ENCODE assay signal across 1 cellular context in the genomic region with DNA sequence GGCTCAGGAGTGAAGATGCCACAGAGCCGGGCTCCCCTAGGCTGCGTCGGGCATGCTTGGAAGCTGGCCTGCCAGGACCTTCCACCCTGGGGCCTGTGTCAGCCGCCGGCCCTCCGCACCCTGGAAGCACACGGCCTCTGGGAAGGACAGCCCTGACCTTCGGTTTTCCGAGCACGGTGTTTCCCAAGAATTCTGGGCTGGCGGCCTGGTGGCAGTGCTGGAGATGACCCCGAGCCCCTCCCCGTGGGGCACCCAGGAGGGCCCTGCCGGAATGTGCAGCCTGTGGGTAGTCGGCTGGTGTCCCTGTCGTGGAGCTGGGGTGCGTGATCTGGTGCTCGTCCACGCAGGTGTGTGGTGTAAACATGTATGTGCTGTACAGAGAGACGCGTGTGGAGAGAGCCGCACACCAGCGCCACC.
TF ChIP-seq lines count a peak whose summit lies in the region.

No MANE protein-coding gene starts in this region.

TF ChIP-seq in HepG2, 621 proteins besides CTCF, POLR2A, EP300 and RAD21 (continued from another document and continues in another):
- TF ChIP-seq, protein P1, sequence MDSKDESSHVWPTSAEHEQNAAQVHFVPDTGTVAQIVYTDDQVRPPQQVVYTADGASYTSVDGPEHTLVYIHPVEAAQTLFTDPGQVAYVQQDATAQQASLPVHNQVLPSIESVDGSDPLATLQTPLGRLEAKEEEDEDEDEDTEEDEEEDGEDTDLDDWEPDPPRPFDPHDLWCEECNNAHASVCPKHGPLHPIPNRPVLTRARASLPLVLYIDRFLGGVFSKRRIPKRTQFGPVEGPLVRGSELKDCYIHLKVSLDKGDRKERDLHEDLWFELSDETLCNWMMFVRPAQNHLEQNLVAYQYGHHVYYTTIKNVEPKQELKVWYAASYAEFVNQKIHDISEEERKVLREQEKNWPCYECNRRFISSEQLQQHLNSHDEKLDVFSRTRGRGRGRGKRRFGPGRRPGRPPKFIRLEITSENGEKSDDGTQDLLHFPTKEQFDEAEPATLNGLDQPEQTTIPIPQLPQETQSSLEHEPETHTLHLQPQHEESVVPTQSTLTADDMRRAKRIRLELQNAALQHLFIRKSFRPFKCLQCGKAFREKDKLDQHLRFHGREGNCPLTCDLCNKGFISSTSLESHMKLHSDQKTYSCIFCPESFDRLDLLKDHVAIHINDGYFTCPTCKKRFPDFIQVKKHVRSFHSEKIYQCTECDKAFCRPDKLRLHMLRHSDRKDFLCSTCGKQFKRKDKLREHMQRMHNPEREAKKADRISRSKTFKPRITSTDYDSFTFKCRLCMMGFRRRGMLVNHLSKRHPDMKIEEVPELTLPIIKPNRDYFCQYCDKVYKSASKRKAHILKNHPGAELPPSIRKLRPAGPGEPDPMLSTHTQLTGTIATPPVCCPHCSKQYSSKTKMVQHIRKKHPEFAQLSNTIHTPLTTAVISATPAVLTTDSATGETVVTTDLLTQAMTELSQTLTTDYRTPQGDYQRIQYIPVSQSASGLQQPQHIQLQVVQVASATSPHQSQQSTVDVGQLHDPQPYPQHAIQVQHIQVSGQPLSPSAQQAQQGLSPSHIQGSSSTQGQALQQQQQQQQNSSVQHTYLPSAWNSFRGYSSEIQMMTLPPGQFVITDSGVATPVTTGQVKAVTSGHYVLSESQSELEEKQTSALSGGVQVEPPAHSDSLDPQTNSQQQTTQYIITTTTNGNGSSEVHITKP (CRISPR knock-in tag; IDR thresholded peaks at IDR 0.05; ENCODE audit: low read depth) = no peak
- TF ChIP-seq, protein P2, sequence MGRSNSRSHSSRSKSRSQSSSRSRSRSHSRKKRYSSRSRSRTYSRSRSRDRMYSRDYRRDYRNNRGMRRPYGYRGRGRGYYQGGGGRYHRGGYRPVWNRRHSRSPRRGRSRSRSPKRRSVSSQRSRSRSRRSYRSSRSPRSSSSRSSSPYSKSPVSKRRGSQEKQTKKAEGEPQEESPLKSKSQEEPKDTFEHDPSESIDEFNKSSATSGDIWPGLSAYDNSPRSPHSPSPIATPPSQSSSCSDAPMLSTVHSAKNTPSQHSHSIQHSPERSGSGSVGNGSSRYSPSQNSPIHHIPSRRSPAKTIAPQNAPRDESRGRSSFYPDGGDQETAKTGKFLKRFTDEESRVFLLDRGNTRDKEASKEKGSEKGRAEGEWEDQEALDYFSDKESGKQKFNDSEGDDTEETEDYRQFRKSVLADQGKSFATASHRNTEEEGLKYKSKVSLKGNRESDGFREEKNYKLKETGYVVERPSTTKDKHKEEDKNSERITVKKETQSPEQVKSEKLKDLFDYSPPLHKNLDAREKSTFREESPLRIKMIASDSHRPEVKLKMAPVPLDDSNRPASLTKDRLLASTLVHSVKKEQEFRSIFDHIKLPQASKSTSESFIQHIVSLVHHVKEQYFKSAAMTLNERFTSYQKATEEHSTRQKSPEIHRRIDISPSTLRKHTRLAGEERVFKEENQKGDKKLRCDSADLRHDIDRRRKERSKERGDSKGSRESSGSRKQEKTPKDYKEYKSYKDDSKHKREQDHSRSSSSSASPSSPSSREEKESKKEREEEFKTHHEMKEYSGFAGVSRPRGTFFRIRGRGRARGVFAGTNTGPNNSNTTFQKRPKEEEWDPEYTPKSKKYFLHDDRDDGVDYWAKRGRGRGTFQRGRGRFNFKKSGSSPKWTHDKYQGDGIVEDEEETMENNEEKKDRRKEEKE (IDR thresholded peaks at IDR 0.05) = no peak
- TF ChIP-seq ZNF274 (CRISPR knock-in tag; IDR thresholded peaks at IDR 0.05) (0 out of 2 replicates have a peak, but pooled peaks have one; percentile 71), SIX4 (CRISPR knock-in tag; IDR thresholded peaks at IDR 0.05) (no peak), ZNF256 (CRISPR knock-in tag; conservative IDR thresholded peaks at IDR 0.05) (no peak), FOXA1 (IDR thresholded peaks at IDR 0.05) (no peak), FOXA1 (CRISPR knock-in tag; IDR thresholded peaks at IDR 0.05) (no peak), NFATC3 (CRISPR knock-in tag; IDR thresholded peaks at IDR 0.05) (no peak), ZNF550 (CRISPR knock-in tag; IDR thresholded peaks at IDR 0.05; ENCODE audit: borderline replicate concordance) (no peak), ZNF510 (CRISPR knock-in tag; IDR thresholded peaks at IDR 0.05; ENCODE audit: low read depth) (no peak), ZIK1 (CRISPR knock-in tag; IDR thresholded peaks at IDR 0.05; ENCODE audit: borderline replicate concordance, low read depth) (no peak), BORCS8-MEF2B (CRISPR knock-in tag; IDR thresholded peaks at IDR 0.05) (no peak), ZNF354B (CRISPR knock-in tag; IDR thresholded peaks at IDR 0.05) (no peak), HDAC1 (CRISPR knock-in tag; IDR thresholded peaks at IDR 0.05) (no peak; the same call in 1 of the 2 replicates), CCDC6 (CRISPR knock-in tag; IDR thresholded peaks at IDR 0.05) (no peak), ZFP36L2 (CRISPR knock-in tag; IDR thresholded peaks at IDR 0.05) (no peak), ZNF775 (CRISPR knock-in tag; IDR thresholded peaks at IDR 0.05; ENCODE audit: borderline replicate concordance) (no peak), ZNF143 (CRISPR knock-in tag; IDR thresholded peaks at IDR 0.05) (no peak), ZBTB8A (CRISPR knock-in tag; IDR thresholded peaks at IDR 0.05; ENCODE audit: borderline replicate concordance, low read depth) (no peak), MEF2D (CRISPR knock-in tag; IDR thresholded peaks at IDR 0.05) (no peak), ARID2 (CRISPR knock-in tag; IDR thresholded peaks at IDR 0.05; ENCODE audit: borderline replicate concordance) (no peak), PHF20 (CRISPR knock-in tag; IDR thresholded peaks at IDR 0.05) (no peak), ZSCAN22 (CRISPR knock-in tag; IDR thresholded peaks at IDR 0.05) (no peak), MED8 (CRISPR knock-in tag; IDR thresholded peaks at IDR 0.05; ENCODE audit: insufficient replicate concordance) (no peak), TAF1 (CRISPR knock-in tag; IDR thresholded peaks at IDR 0.05) (no peak), SOX13 (IDR thresholded peaks at IDR 0.05) (no peak), SOX13 (CRISPR knock-in tag; conservative IDR thresholded peaks at IDR 0.05 in 1 of 2, IDR thresholded peaks at IDR 0.05 in 1 of 2) (no peak), RORA (CRISPR knock-in tag; IDR thresholded peaks at IDR 0.05) (no peak), STAG1 (CRISPR knock-in tag; IDR thresholded peaks at IDR 0.05) (peak; percentile 47; the same call in 1 of the 2 replicates), SMARCC2 (IDR thresholded peaks at IDR 0.05) (no peak)
- TF ChIP-seq, protein P3, sequence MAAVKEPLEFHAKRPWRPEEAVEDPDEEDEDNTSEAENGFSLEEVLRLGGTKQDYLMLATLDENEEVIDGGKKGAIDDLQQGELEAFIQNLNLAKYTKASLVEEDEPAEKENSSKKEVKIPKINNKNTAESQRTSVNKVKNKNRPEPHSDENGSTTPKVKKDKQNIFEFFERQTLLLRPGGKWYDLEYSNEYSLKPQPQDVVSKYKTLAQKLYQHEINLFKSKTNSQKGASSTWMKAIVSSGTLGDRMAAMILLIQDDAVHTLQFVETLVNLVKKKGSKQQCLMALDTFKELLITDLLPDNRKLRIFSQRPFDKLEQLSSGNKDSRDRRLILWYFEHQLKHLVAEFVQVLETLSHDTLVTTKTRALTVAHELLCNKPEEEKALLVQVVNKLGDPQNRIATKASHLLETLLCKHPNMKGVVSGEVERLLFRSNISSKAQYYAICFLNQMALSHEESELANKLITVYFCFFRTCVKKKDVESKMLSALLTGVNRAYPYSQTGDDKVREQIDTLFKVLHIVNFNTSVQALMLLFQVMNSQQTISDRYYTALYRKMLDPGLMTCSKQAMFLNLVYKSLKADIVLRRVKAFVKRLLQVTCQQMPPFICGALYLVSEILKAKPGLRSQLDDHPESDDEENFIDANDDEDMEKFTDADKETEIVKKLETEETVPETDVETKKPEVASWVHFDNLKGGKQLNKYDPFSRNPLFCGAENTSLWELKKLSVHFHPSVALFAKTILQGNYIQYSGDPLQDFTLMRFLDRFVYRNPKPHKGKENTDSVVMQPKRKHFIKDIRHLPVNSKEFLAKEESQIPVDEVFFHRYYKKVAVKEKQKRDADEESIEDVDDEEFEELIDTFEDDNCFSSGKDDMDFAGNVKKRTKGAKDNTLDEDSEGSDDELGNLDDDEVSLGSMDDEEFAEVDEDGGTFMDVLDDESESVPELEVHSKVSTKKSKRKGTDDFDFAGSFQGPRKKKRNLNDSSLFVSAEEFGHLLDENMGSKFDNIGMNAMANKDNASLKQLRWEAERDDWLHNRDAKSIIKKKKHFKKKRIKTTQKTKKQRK (IDR thresholded peaks at IDR 0.05; ENCODE audit: low read length) = no peak
- TF ChIP-seq, protein P4, sequence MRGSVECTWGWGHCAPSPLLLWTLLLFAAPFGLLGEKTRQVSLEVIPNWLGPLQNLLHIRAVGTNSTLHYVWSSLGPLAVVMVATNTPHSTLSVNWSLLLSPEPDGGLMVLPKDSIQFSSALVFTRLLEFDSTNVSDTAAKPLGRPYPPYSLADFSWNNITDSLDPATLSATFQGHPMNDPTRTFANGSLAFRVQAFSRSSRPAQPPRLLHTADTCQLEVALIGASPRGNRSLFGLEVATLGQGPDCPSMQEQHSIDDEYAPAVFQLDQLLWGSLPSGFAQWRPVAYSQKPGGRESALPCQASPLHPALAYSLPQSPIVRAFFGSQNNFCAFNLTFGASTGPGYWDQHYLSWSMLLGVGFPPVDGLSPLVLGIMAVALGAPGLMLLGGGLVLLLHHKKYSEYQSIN (CRISPR knock-in tag; IDR thresholded peaks at IDR 0.05; ENCODE audit: borderline replicate concordance) = no peak
- TF ChIP-seq, protein P5, sequence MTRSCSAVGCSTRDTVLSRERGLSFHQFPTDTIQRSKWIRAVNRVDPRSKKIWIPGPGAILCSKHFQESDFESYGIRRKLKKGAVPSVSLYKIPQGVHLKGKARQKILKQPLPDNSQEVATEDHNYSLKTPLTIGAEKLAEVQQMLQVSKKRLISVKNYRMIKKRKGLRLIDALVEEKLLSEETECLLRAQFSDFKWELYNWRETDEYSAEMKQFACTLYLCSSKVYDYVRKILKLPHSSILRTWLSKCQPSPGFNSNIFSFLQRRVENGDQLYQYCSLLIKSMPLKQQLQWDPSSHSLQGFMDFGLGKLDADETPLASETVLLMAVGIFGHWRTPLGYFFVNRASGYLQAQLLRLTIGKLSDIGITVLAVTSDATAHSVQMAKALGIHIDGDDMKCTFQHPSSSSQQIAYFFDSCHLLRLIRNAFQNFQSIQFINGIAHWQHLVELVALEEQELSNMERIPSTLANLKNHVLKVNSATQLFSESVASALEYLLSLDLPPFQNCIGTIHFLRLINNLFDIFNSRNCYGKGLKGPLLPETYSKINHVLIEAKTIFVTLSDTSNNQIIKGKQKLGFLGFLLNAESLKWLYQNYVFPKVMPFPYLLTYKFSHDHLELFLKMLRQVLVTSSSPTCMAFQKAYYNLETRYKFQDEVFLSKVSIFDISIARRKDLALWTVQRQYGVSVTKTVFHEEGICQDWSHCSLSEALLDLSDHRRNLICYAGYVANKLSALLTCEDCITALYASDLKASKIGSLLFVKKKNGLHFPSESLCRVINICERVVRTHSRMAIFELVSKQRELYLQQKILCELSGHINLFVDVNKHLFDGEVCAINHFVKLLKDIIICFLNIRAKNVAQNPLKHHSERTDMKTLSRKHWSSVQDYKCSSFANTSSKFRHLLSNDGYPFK (CRISPR knock-in tag; IDR thresholded peaks at IDR 0.05; ENCODE audit: borderline replicate concordance) = no peak
- TF ChIP-seq, protein P6, sequence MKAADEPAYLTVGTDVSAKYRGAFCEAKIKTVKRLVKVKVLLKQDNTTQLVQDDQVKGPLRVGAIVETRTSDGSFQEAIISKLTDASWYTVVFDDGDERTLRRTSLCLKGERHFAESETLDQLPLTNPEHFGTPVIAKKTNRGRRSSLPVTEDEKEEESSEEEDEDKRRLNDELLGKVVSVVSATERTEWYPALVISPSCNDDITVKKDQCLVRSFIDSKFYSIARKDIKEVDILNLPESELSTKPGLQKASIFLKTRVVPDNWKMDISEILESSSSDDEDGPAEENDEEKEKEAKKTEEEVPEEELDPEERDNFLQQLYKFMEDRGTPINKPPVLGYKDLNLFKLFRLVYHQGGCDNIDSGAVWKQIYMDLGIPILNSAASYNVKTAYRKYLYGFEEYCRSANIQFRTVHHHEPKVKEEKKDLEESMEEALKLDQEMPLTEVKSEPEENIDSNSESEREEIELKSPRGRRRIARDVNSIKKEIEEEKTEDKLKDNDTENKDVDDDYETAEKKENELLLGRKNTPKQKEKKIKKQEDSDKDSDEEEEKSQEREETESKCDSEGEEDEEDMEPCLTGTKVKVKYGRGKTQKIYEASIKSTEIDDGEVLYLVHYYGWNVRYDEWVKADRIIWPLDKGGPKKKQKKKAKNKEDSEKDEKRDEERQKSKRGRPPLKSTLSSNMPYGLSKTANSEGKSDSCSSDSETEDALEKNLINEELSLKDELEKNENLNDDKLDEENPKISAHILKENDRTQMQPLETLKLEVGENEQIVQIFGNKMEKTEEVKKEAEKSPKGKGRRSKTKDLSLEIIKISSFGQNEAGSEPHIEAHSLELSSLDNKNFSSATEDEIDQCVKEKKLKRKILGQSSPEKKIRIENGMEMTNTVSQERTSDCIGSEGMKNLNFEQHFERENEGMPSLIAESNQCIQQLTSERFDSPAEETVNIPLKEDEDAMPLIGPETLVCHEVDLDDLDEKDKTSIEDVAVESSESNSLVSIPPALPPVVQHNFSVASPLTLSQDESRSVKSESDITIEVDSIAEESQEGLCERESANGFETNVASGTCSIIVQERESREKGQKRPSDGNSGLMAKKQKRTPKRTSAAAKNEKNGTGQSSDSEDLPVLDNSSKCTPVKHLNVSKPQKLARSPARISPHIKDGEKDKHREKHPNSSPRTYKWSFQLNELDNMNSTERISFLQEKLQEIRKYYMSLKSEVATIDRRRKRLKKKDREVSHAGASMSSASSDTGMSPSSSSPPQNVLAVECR (CRISPR knock-in tag; IDR thresholded peaks at IDR 0.05; ENCODE audit: borderline replicate concordance) = peak; percentile 62; the same call in 1 of the 2 replicates
- TF ChIP-seq, protein P7, sequence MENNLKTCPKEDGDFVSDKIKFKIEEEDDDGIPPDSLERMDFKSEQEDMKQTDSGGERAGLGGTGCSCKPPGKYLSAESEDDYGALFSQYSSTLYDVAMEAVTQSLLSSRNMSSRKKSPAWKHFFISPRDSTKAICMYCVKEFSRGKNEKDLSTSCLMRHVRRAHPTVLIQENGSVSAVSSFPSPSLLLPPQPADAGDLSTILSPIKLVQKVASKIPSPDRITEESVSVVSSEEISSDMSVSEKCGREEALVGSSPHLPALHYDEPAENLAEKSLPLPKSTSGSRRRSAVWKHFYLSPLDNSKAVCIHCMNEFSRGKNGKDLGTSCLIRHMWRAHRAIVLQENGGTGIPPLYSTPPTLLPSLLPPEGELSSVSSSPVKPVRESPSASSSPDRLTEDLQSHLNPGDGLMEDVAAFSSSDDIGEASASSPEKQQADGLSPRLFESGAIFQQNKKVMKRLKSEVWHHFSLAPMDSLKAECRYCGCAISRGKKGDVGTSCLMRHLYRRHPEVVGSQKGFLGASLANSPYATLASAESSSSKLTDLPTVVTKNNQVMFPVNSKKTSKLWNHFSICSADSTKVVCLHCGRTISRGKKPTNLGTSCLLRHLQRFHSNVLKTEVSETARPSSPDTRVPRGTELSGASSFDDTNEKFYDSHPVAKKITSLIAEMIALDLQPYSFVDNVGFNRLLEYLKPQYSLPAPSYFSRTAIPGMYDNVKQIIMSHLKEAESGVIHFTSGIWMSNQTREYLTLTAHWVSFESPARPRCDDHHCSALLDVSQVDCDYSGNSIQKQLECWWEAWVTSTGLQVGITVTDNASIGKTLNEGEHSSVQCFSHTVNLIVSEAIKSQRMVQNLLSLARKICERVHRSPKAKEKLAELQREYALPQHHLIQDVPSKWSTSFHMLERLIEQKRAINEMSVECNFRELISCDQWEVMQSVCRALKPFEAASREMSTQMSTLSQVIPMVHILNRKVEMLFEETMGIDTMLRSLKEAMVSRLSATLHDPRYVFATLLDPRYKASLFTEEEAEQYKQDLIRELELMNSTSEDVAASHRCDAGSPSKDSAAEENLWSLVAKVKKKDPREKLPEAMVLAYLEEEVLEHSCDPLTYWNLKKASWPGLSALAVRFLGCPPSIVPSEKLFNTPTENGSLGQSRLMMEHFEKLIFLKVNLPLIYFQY (CRISPR knock-in tag; IDR thresholded peaks at IDR 0.05; ENCODE audit: borderline replicate concordance) = no peak
